ENCODE assay signal across 1 cellular context in genomic region chr9:126151031-126151670, GRCh38.
A peak's percentile ranks its signal among the peaks of the same experiment; 100 is the strongest.
TF ChIP-seq lines count a peak whose summit lies in the region.

No MANE protein-coding gene starts in this region.

TF ChIP-seq in HepG2, 621 proteins besides CTCF, POLR2A, EP300 and RAD21 (continued from another document and continues in another):
- TF ChIP-seq CERS6 (CRISPR knock-in tag; IDR thresholded peaks at IDR 0.05): no peak
- peak; percentile 48; the same call in 1 of the 2 replicates for TF ChIP-seq MIXL1 (CRISPR knock-in tag; IDR thresholded peaks at IDR 0.05)
- 0 out of 2 replicates have a peak, but pooled peaks have one; percentile 15 for TF ChIP-seq ZBTB43 (CRISPR knock-in tag; conservative IDR thresholded peaks at IDR 0.05)
- TF ChIP-seq ZNF567 (CRISPR knock-in tag; IDR thresholded peaks at IDR 0.05; ENCODE audit: borderline replicate concordance): no peak
- TF ChIP-seq SPEN (CRISPR knock-in tag; IDR thresholded peaks at IDR 0.05; ENCODE audit: low read depth): no peak
- no peak for TF ChIP-seq SRF (IDR thresholded peaks at IDR 0.05; ENCODE audit: low read depth, low read length)
- TF ChIP-seq RBM22 (optimal IDR thresholded peaks at IDR 0.05; ENCODE audit: low read length): no peak
- no peak for TF ChIP-seq ZFP62 (CRISPR knock-in tag; IDR thresholded peaks at IDR 0.05)
- no peak for TF ChIP-seq ZNF547 (CRISPR knock-in tag; IDR thresholded peaks at IDR 0.05)
- TF ChIP-seq GRHL1 (CRISPR knock-in tag; conservative IDR thresholded peaks at IDR 0.05): no peak
- TF ChIP-seq ZZZ3 (CRISPR knock-in tag; IDR thresholded peaks at IDR 0.05; ENCODE audit: borderline replicate concordance): no peak
- no peak for TF ChIP-seq EEA1 (CRISPR knock-in tag; IDR thresholded peaks at IDR 0.05; ENCODE audit: borderline replicate concordance)
- TF ChIP-seq HNRNPK (IDR thresholded peaks at IDR 0.05; ENCODE audit: low read depth, low read length, poor library complexity, severe bottlenecking): no peak
- TF ChIP-seq ARID3A (IDR thresholded peaks at IDR 0.05; ENCODE audit: low read depth, low read length): 0 out of 2 replicates have a peak, but pooled peaks have one; percentile 11
- no peak for TF ChIP-seq MBNL3 (CRISPR knock-in tag; conservative IDR thresholded peaks at IDR 0.05)
- TF ChIP-seq HCFC1 (IDR thresholded peaks at IDR 0.05; ENCODE audit: low read depth, low read length): no peak
- no peak for TF ChIP-seq PCBP1 (IDR thresholded peaks at IDR 0.05; ENCODE audit: borderline replicate concordance, low read depth, low read length)
- TF ChIP-seq MBD4 (IDR thresholded peaks at IDR 0.05; ENCODE audit: borderline replicate concordance, low read length): no peak
- TF ChIP-seq FOXP4 (CRISPR knock-in tag; IDR thresholded peaks at IDR 0.05): peak; percentile 68
- 0 out of 2 replicates have a peak, but pooled peaks have one; percentile 60 for TF ChIP-seq THAP7 (CRISPR knock-in tag; IDR thresholded peaks at IDR 0.05)
- TF ChIP-seq TBX2 (CRISPR knock-in tag; IDR thresholded peaks at IDR 0.05; ENCODE audit: borderline replicate concordance): peak; percentile 26; the same call in 1 of the 2 replicates
- TF ChIP-seq KIAA2018 (CRISPR knock-in tag; IDR thresholded peaks at IDR 0.05; ENCODE audit: borderline replicate concordance): no peak
- 0 out of 2 replicates have a peak, but pooled peaks have one; percentile 36 for TF ChIP-seq ATF2 (CRISPR knock-in tag; IDR thresholded peaks at IDR 0.05)
- TF ChIP-seq JUN (CRISPR knock-in tag; IDR thresholded peaks at IDR 0.05): no peak
- TF ChIP-seq GABPB1 (CRISPR knock-in tag; IDR thresholded peaks at IDR 0.05): peak; percentile 34; the same call in 1 of the 2 replicates
- TF ChIP-seq CENPBD1 (CRISPR knock-in tag; IDR thresholded peaks at IDR 0.05; ENCODE audit: borderline replicate concordance, low read depth): no peak
- no peak for TF ChIP-seq ZNF879 (CRISPR knock-in tag; IDR thresholded peaks at IDR 0.05)
- TF ChIP-seq ZNF704 (CRISPR knock-in tag; IDR thresholded peaks at IDR 0.05; ENCODE audit: borderline replicate concordance): no peak
- TF ChIP-seq ZNF251 (CRISPR knock-in tag; IDR thresholded peaks at IDR 0.05): no peak
- TF ChIP-seq CBFB (CRISPR knock-in tag; IDR thresholded peaks at IDR 0.05): no peak
- TF ChIP-seq NR1H2 (CRISPR knock-in tag; IDR thresholded peaks at IDR 0.05; ENCODE audit: borderline replicate concordance, low read depth): no peak
- no peak for TF ChIP-seq SOX13 (IDR thresholded peaks at IDR 0.05)
- peak in 1 of 2 experiments; percentile 71; a peak in 2 of 4 replicates for TF ChIP-seq SOX13 (CRISPR knock-in tag; conservative IDR thresholded peaks at IDR 0.05 in 1 of 2, IDR thresholded peaks at IDR 0.05 in 1 of 2)
- no peak for TF ChIP-seq SMARCC2 (IDR thresholded peaks at IDR 0.05)
- TF ChIP-seq GMEB2 (CRISPR knock-in tag; IDR thresholded peaks at IDR 0.05; ENCODE audit: low read depth): no peak
